In genomic region chr11:84793318-84793717, GRCh38 we compare ENCODE assay signal across 22 cellular contexts.
"Had no signal": no experiment of that assay in that cellular context is flagged by ENCODE, and none has a peak within 500 bp of the region (broad histone marks: within the 10 kb centered on the region; RNA-seq: fewer than 3 reads in every experiment).

No MANE protein-coding gene starts in this region.

- H3K27me3 ChIP-seq: MG63, SJCRH30 had no signal

- FAIRE-seq: HepG2, RCC 7860 had no signal

- H3K36me3 ChIP-seq: MG63, SJCRH30 had no signal

- DNase-seq: IMR-90, Karpas-422, KG1, MG63, NCI-H1092, NCI-H1105 treated with DMSO at 0.1 percent for 48 hours, NCI-H1436 treated with DMSO at 0.1 percent for 48 hours, NCI-H1694, NCI-H187 treated with DMSO at 0.1 percent for 48 hours, NCI-H2029 treated with DMSO at 0.1 percent for 48 hours, NCI-H2171 treated with DMSO at 0.1 percent for 48 hours, NCI-H345, NCI-H446 treated with DMSO at 0.1 percent for 48 hours, NCI-H510A treated with DMSO at 0.1 percent for 48 hours, NCI-H526, NCI-H82, RPMI8226, SHP77 treated with DMSO at 0.1 percent for 48 hours, SJCRH30 had no signal

- H3K4me3 ChIP-seq: MG63, SJCRH30 had no signal

- H3K27ac ChIP-seq: SJCRH30 had no signal

- H3K9me3 ChIP-seq: MG63, SJCRH30 had no signal

- ATAC-seq: HepG2, SK-N-SH treated with all-trans-retinoic acid at 6 μM for 48 hours had no signal
